Comparison of ENCODE assay signal across 1 cellular context in genomic region chr7:6588566-6588965, GRCh38.
TF ChIP-seq lines count a peak whose summit lies in the region.

No MANE protein-coding gene starts in this region.

TF ChIP-seq in HepG2, 621 proteins besides CTCF, POLR2A, EP300 and RAD21 (continues in another document):
- TF ChIP-seq, protein P1, sequence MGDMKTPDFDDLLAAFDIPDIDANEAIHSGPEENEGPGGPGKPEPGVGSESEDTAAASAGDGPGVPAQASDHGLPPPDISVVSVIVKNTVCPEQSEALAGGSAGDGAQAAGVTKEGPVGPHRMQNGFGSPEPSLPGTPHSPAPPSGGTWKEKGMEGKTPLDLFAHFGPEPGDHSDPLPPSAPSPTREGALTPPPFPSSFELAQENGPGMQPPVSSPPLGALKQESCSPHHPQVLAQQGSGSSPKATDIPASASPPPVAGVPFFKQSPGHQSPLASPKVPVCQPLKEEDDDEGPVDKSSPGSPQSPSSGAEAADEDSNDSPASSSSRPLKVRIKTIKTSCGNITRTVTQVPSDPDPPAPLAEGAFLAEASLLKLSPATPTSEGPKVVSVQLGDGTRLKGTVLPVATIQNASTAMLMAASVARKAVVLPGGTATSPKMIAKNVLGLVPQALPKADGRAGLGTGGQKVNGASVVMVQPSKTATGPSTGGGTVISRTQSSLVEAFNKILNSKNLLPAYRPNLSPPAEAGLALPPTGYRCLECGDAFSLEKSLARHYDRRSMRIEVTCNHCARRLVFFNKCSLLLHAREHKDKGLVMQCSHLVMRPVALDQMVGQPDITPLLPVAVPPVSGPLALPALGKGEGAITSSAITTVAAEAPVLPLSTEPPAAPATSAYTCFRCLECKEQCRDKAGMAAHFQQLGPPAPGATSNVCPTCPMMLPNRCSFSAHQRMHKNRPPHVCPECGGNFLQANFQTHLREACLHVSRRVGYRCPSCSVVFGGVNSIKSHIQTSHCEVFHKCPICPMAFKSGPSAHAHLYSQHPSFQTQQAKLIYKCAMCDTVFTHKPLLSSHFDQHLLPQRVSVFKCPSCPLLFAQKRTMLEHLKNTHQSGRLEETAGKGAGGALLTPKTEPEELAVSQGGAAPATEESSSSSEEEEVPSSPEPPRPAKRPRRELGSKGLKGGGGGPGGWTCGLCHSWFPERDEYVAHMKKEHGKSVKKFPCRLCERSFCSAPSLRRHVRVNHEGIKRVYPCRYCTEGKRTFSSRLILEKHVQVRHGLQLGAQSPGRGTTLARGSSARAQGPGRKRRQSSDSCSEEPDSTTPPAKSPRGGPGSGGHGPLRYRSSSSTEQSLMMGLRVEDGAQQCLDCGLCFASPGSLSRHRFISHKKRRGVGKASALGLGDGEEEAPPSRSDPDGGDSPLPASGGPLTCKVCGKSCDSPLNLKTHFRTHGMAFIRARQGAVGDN (CRISPR knock-in tag; IDR thresholded peaks at IDR 0.05) = peak; percentile 84
- TF ChIP-seq ZNF350 (CRISPR knock-in tag; IDR thresholded peaks at IDR 0.05; ENCODE audit: borderline replicate concordance, low read depth) (no peak), MIXL1 (CRISPR knock-in tag; IDR thresholded peaks at IDR 0.05) (no peak), ARHGAP35 (CRISPR knock-in tag; IDR thresholded peaks at IDR 0.05; ENCODE audit: borderline replicate concordance) (no peak), POLR2G (IDR thresholded peaks at IDR 0.05; ENCODE audit: low read depth, low read length) (peak; percentile 47; the same call in 1 of the 2 replicates), AHR (CRISPR knock-in tag; IDR thresholded peaks at IDR 0.05) (no peak), RXRA (CRISPR knock-in tag; IDR thresholded peaks at IDR 0.05) (0 out of 2 replicates have a peak, but pooled peaks have one; percentile 41), RXRB (CRISPR knock-in tag; IDR thresholded peaks at IDR 0.05; ENCODE audit: borderline replicate concordance) (peak; percentile 39; the same call in 1 of the 2 replicates), ZBTB37 (CRISPR knock-in tag; IDR thresholded peaks at IDR 0.05) (no peak), ZNF552 (CRISPR knock-in tag; IDR thresholded peaks at IDR 0.05; ENCODE audit: borderline replicate concordance) (peak; percentile 56; the same call in 1 of the 2 replicates), ZNF556 (CRISPR knock-in tag; IDR thresholded peaks at IDR 0.05; ENCODE audit: borderline replicate concordance) (no peak), XBP1 (CRISPR knock-in tag; IDR thresholded peaks at IDR 0.05) (no peak), ATAD3A (CRISPR knock-in tag; IDR thresholded peaks at IDR 0.05) (no peak), REST (IDR thresholded peaks at IDR 0.05; ENCODE audit: borderline replicate concordance in 1 of 2, low read depth in 1 of 2, low read length in 2 of 2) (no peak), MXI1 (IDR thresholded peaks at IDR 0.05; ENCODE audit: borderline replicate concordance, low read depth, low read length) (peak; percentile 33; the same call in 1 of the 3 replicates), ZNF713 (CRISPR knock-in tag; IDR thresholded peaks at IDR 0.05) (0 out of 2 replicates have a peak, but pooled peaks have one; percentile 29), RCOR2 (CRISPR knock-in tag; IDR thresholded peaks at IDR 0.05) (no peak), GATAD2A (CRISPR knock-in tag; IDR thresholded peaks at IDR 0.05) (peak; percentile 40; the same call in 1 of the 2 replicates), ZNF205 (CRISPR knock-in tag; IDR thresholded peaks at IDR 0.05) (no peak), ZNF574 (CRISPR knock-in tag; IDR thresholded peaks at IDR 0.05) (peak; percentile 56), CSRNP1 (CRISPR knock-in tag; IDR thresholded peaks at IDR 0.05) (no peak), ZNF550 (CRISPR knock-in tag; IDR thresholded peaks at IDR 0.05; ENCODE audit: borderline replicate concordance) (no peak)
- TF ChIP-seq, protein P2, sequence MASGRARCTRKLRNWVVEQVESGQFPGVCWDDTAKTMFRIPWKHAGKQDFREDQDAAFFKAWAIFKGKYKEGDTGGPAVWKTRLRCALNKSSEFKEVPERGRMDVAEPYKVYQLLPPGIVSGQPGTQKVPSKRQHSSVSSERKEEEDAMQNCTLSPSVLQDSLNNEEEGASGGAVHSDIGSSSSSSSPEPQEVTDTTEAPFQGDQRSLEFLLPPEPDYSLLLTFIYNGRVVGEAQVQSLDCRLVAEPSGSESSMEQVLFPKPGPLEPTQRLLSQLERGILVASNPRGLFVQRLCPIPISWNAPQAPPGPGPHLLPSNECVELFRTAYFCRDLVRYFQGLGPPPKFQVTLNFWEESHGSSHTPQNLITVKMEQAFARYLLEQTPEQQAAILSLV (CRISPR knock-in tag; IDR thresholded peaks at IDR 0.05; ENCODE audit: borderline replicate concordance) = no peak
- TF ChIP-seq, protein P3, sequence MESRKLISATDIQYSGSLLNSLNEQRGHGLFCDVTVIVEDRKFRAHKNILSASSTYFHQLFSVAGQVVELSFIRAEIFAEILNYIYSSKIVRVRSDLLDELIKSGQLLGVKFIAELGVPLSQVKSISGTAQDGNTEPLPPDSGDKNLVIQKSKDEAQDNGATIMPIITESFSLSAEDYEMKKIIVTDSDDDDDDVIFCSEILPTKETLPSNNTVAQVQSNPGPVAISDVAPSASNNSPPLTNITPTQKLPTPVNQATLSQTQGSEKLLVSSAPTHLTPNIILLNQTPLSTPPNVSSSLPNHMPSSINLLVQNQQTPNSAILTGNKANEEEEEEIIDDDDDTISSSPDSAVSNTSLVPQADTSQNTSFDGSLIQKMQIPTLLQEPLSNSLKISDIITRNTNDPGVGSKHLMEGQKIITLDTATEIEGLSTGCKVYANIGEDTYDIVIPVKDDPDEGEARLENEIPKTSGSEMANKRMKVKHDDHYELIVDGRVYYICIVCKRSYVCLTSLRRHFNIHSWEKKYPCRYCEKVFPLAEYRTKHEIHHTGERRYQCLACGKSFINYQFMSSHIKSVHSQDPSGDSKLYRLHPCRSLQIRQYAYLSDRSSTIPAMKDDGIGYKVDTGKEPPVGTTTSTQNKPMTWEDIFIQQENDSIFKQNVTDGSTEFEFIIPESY (CRISPR knock-in tag; IDR thresholded peaks at IDR 0.05) = peak; percentile 69
- TF ChIP-seq, protein P4, sequence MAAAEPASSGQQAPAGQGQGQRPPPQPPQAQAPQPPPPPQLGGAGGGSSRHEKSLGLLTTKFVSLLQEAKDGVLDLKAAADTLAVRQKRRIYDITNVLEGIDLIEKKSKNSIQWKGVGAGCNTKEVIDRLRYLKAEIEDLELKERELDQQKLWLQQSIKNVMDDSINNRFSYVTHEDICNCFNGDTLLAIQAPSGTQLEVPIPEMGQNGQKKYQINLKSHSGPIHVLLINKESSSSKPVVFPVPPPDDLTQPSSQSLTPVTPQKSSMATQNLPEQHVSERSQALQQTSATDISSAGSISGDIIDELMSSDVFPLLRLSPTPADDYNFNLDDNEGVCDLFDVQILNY (CRISPR knock-in tag; conservative IDR thresholded peaks at IDR 0.05) = no peak
- TF ChIP-seq, protein P5, sequence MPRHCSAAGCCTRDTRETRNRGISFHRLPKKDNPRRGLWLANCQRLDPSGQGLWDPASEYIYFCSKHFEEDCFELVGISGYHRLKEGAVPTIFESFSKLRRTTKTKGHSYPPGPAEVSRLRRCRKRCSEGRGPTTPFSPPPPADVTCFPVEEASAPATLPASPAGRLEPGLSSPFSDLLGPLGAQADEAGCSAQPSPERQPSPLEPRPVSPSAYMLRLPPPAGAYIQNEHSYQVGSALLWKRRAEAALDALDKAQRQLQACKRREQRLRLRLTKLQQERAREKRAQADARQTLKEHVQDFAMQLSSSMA (CRISPR knock-in tag; IDR thresholded peaks at IDR 0.05) = 0 out of 2 replicates have a peak, but pooled peaks have one; percentile 28
- TF ChIP-seq, protein P6, sequence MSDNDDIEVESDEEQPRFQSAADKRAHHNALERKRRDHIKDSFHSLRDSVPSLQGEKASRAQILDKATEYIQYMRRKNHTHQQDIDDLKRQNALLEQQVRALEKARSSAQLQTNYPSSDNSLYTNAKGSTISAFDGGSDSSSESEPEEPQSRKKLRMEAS (IDR thresholded peaks at IDR 0.05) = 0 out of 2 replicates have a peak, but pooled peaks have one; percentile 22
- TF ChIP-seq, protein P7, sequence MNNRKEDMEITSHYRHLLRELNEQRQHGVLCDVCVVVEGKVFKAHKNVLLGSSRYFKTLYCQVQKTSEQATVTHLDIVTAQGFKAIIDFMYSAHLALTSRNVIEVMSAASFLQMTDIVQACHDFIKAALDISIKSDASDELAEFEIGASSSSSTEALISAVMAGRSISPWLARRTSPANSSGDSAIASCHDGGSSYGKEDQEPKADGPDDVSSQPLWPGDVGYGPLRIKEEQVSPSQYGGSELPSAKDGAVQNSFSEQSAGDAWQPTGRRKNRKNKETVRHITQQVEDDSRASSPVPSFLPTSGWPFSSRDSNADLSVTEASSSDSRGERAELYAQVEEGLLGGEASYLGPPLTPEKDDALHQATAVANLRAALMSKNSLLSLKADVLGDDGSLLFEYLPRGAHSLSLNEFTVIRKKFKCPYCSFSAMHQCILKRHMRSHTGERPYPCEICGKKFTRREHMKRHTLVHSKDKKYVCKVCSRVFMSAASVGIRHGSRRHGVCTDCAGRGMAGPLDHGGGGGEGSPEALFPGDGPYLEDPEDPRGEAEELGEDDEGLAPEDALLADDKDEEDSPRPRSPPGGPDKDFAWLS (CRISPR knock-in tag; IDR thresholded peaks at IDR 0.05; ENCODE audit: borderline replicate concordance) = no peak
- TF ChIP-seq, protein P8, sequence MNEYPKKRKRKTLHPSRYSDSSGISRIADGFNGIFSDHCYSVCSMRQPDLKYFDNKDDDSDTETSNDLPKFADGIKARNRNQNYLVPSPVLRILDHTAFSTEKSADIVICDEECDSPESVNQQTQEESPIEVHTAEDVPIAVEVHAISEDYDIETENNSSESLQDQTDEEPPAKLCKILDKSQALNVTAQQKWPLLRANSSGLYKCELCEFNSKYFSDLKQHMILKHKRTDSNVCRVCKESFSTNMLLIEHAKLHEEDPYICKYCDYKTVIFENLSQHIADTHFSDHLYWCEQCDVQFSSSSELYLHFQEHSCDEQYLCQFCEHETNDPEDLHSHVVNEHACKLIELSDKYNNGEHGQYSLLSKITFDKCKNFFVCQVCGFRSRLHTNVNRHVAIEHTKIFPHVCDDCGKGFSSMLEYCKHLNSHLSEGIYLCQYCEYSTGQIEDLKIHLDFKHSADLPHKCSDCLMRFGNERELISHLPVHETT (CRISPR knock-in tag; conservative IDR thresholded peaks at IDR 0.05) = no peak
